In genomic region chrX:119398974-119399771, GRCh38 we compare ENCODE assay signal across 1 cellular context.
TF ChIP-seq lines count a peak whose summit lies in the region.

Gene SLC25A43 (plus strand): TSS chrX:119399336. CDS start chrX:119399404, 68 bp downstream.

TF ChIP-seq in K562, 482 proteins besides CTCF, POLR2A, EP300 and RAD21 (continued from another document and continues in another):
- TF ChIP-seq MGA (IDR thresholded peaks at IDR 0.05) (peak; percentile 76), MTA3 (IDR thresholded peaks at IDR 0.05; ENCODE audit: borderline replicate concordance) (no peak; the same call in 1 of the 2 replicates), PURB (CRISPR knock-in tag; IDR thresholded peaks at IDR 0.05; ENCODE audit: low read depth) (no peak), LARP7 (IDR thresholded peaks at IDR 0.05) (no peak), ZNF146 (CRISPR knock-in tag; IDR thresholded peaks at IDR 0.05; ENCODE audit: unreplicated experiment) (no peak), ESRRA (IDR thresholded peaks at IDR 0.05; ENCODE audit: borderline replicate concordance, low read depth) (no peak), HNRNPLL (IDR thresholded peaks at IDR 0.05; ENCODE audit: low read depth, low read length, poor library complexity, severe bottlenecking) (no peak), ZNF561 (CRISPR knock-in tag; conservative IDR thresholded peaks at IDR 0.05) (no peak), SLC30A9 (CRISPR knock-in tag; IDR thresholded peaks at IDR 0.05) (no peak), ZBED1 (IDR thresholded peaks at IDR 0.05) (no peak), MCM5 (IDR thresholded peaks at IDR 0.05; ENCODE audit: low read depth) (no peak), ZNF263 (CRISPR knock-in tag; IDR thresholded peaks at IDR 0.05; ENCODE audit: borderline replicate concordance) (no peak), HNRNPK (IDR thresholded peaks at IDR 0.05; ENCODE audit: low read depth, low read length, poor library complexity, severe bottlenecking) (no peak), CEBPG (CRISPR knock-in tag; IDR thresholded peaks at IDR 0.05) (no peak), CEBPG (tag; conservative IDR thresholded peaks at IDR 0.05 in 1 of 2, IDR thresholded peaks at IDR 0.05 in 1 of 2) (0 out of 4 replicates have a peak, but pooled peaks of 1 of the 2 experiments have one; percentile 48), ZNF589 (CRISPR knock-in tag; IDR thresholded peaks at IDR 0.05; ENCODE audit: low read depth) (no peak), SREBF2 (CRISPR knock-in tag; IDR thresholded peaks at IDR 0.05) (no peak), RNF2 (IDR thresholded peaks at IDR 0.05) (no peak), SAFB2 (IDR thresholded peaks at IDR 0.05; ENCODE audit: borderline replicate concordance, low read depth, low read length, severe bottlenecking) (no peak), CAMTA2 (CRISPR knock-in tag; conservative IDR thresholded peaks at IDR 0.05) (no peak), GTF3C2 (IDR thresholded peaks at IDR 0.05; ENCODE audit: borderline replicate concordance, extremely low read depth, insufficient read length) (no peak), ZNF407 (IDR thresholded peaks at IDR 0.05; ENCODE audit: low read depth) (no peak), ZNF778 (CRISPR knock-in tag; IDR thresholded peaks at IDR 0.05) (no peak), NFATC3 (IDR thresholded peaks at IDR 0.05) (no peak), MLX (CRISPR knock-in tag; conservative IDR thresholded peaks at IDR 0.05) (no peak), ZNF780A (CRISPR knock-in tag; IDR thresholded peaks at IDR 0.05) (no peak), CBFB (CRISPR knock-in tag; IDR thresholded peaks at IDR 0.05) (no peak), ADNP (tag; IDR thresholded peaks at IDR 0.05) (no peak), TGIF2 (CRISPR knock-in tag; IDR thresholded peaks at IDR 0.05) (peak; percentile 77; the same call in 1 of the 2 replicates), FOXJ3 (CRISPR knock-in tag; IDR thresholded peaks at IDR 0.05) (no peak), NR0B1 (IDR thresholded peaks at IDR 0.05; ENCODE audit: partially characterized antibody) (no peak), SRF (CRISPR knock-in tag; IDR thresholded peaks at IDR 0.05) (no peak), ZNF143 (CRISPR knock-in tag; IDR thresholded peaks at IDR 0.05) (no peak), ZNF324 (CRISPR knock-in tag; IDR thresholded peaks at IDR 0.05) (no peak)
